8 cellular contexts compared by ENCODE assay signal in genomic region chr1:32394141-32394889, GRCh38. TPM values are rescaled to one million over a fixed set of nuclear protein-coding genes. Genes with fewer than 3 reads are reported as not detected.
DNase-seq lines count a peak whose midpoint lies in the region; ATAC-seq and TF ChIP-seq lines count a peak whose summit lies in the region.

BSDC1 (minus strand) TSS chr1:32394441; CDS start chr1:32394414, 27 bp downstream.

- DNase-seq in Calu3 (peak; percentile 99), mesenteric fat pad (ENCODE audit: low spot score) (peak; percentile 99)
- peak; percentile 98 for DNase-seq in activated CD8-positive, alpha-beta memory T cell treated with anti-CD3 and anti-CD28 coated beads, Interleukin-2, amount 50 U/mL, for 4 hours
- DNase-seq in stimulated activated CD8-positive, alpha-beta memory T cell treated with anti-CD3 and anti-CD28 coated beads, Interleukin-15, amount 100 ng/mL, for 24 hours (ENCODE audit: low read depth), result peak; percentile 91

- H3K27me3 ChIP-seq in HUES64 (ENCODE audit: insufficient read depth, low read length), result no peaks in the 10 kb centered on the region
- no peaks in the 10 kb centered on the region for H3K27me3 ChIP-seq in OCI-LY1 (ENCODE audit: insufficient read depth, low read length)

- no peak for TF ChIP-seq CTCF in Calu3 (IDR thresholded peaks at IDR 0.05; ENCODE audit: unreplicated experiment)
- no peak for TF ChIP-seq CTCF in OCI-LY1 (IDR thresholded peaks at IDR 0.05; ENCODE audit: low read length)

- H3K36me3 ChIP-seq in HUES64 (ENCODE audit: insufficient read depth, low read length), result peaks cover 30% of the 10 kb centered on the region
- H3K36me3 ChIP-seq in OCI-LY1 (ENCODE audit: insufficient read depth, low read length), result peaks cover 18% of the 10 kb centered on the region; the same call in 1 of the 2 replicates

- H3K36me3 Mint-ChIP-seq in Calu3 (ENCODE audit: insufficient read depth, unreplicated experiment), result peaks cover 23% of the 10 kb centered on the region

- peaks cover 7% of the 10 kb centered on the region for H3K4me1 ChIP-seq in HUES64 (ENCODE audit: insufficient read depth, low read length)
- peaks cover 18% of the 10 kb centered on the region for H3K4me1 ChIP-seq in OCI-LY1 (ENCODE audit: insufficient read depth, low read length, severe bottlenecking)

- intact Hi-C loops in Calu3 (cut with micrococcal nuclease; ENCODE audit: unreplicated experiment), result no loop called here

- no TSS peak for BruUV-seq in Calu3 (replicated peaks; lab: Mats Ljungman, UMichigan)

- H3K9me2 ChIP-seq in OCI-LY1 (ENCODE audit: low read depth, low read length), result no peaks in the 10 kb centered on the region

- H3F3A ChIP-seq in OCI-LY1 (ENCODE audit: insufficient read depth, low read length), result no peaks in the 10 kb centered on the region

- peak within 1 kb of the TSS; percentile 97 for H3K4me3 Mint-ChIP-seq in Calu3 (ENCODE audit: low read depth, unreplicated experiment)

- no peaks in the 10 kb centered on the region for H3K27me3 Mint-ChIP-seq in Calu3 (ENCODE audit: unreplicated experiment)

- under 1% methylated on average over 48 of the region's 48 CpGs for WGBS in HUES64

- H3K27ac Mint-ChIP-seq in Calu3 (ENCODE audit: unreplicated experiment), result peak within 1 kb of the TSS; percentile 93

- in situ Hi-C loops in endometrial microvascular endothelial cells (cut with HindIII; ENCODE audit: inconsistent ontology term, low pct_unique_long_range_greater_than_20kb, low sequenced_read_pairs), result no loop called here

- H3K79me2 ChIP-seq in OCI-LY1 (ENCODE audit: insufficient read depth, low read length), result peaks cover 7% of the 10 kb centered on the region

- H3K4me2 ChIP-seq in OCI-LY1 (ENCODE audit: low read length), result peak within 1 kb of the TSS; percentile 70

- H3K9ac ChIP-seq in HUES64 (ENCODE audit: low read depth, low read length) (peak within 1 kb of the TSS; percentile 86), OCI-LY1 (ENCODE audit: low read length) (peak within 1 kb of the TSS; percentile 68)

- CTCF ChIA-PET in Calu3 (lab: Charles Lee), result interaction anchor here (1.0 to 1.5 kb wide), 5 partner anchors 9 to 179 kb away, joined by 3 to 7 read pairs (median 3); partner anchors contain the start of gene MARCKSL1

- peak within 1 kb of the TSS; percentile 17 for H2AFZ ChIP-seq in OCI-LY1 (ENCODE audit: low read length)

- H3K4me1 Mint-ChIP-seq in Calu3 (ENCODE audit: low read depth, unreplicated experiment), result peaks cover 11% of the 10 kb centered on the region

- peak within 1 kb of the TSS; percentile 75 for H3K4me3 ChIP-seq in HUES64 (ENCODE audit: low read length)
- peak within 1 kb of the TSS; percentile 76 for H3K4me3 ChIP-seq in OCI-LY1 (ENCODE audit: low read depth, low read length, poor library complexity, severe bottlenecking)

- H4K20me1 ChIP-seq in OCI-LY1 (ENCODE audit: insufficient read depth, low read length), result no peaks in the 10 kb centered on the region

- H3K9me3 Mint-ChIP-seq in Calu3 (ENCODE audit: low read depth, unreplicated experiment), result no peaks in the 10 kb centered on the region

- ATAC-seq in GM21447 (IDR thresholded peaks at IDR 0.05; ENCODE audit: unreplicated experiment), result peak; percentile 94

- H3K27ac ChIP-seq in HUES64 (ENCODE audit: low read depth, low read length), result peak within 1 kb of the TSS; percentile 87
- H3K27ac ChIP-seq in OCI-LY1 (ENCODE audit: low read depth, low read length, poor library complexity, severe bottlenecking), result peak within 1 kb of the TSS; percentile 13

- H3K9me3 ChIP-seq in HUES64 (ENCODE audit: insufficient read depth, low read depth, low read length), result no peaks in the 10 kb centered on the region
- H3K9me3 ChIP-seq in OCI-LY1 (ENCODE audit: low read length), result peaks cover 3% of the 10 kb centered on the region; the same call in 1 of the 2 replicates

RNA-seq across cellular contexts. Expression of gene BSDC1, which starts in this region (rescaled TPM):
- total RNA-seq in Calu3 (2022), result 48.5 and 49.4 TPM in 2 replicates
- 23.6 TPM for polyA plus RNA-seq in HUES64 (2013, experiment 1 of 2)
- 25.2 TPM for polyA plus RNA-seq in HUES64 (2013, experiment 2 of 2)
- total RNA-seq in endometrial microvascular endothelial cells (ENCODE audit: inconsistent ontology term), result 67.0 TPM
- total RNA-seq in mesenteric fat pad, result 63.2 TPM

Comparison
In these comparisons a context has a peak if more than half of its experiments do, and no peak if none do; other contexts are left out.
1. Peak in every context shown above with its lines: DNase-seq, ATAC-seq, H3K4me3 ChIP-seq and H3K27ac ChIP-seq.